In the genomic region with DNA sequence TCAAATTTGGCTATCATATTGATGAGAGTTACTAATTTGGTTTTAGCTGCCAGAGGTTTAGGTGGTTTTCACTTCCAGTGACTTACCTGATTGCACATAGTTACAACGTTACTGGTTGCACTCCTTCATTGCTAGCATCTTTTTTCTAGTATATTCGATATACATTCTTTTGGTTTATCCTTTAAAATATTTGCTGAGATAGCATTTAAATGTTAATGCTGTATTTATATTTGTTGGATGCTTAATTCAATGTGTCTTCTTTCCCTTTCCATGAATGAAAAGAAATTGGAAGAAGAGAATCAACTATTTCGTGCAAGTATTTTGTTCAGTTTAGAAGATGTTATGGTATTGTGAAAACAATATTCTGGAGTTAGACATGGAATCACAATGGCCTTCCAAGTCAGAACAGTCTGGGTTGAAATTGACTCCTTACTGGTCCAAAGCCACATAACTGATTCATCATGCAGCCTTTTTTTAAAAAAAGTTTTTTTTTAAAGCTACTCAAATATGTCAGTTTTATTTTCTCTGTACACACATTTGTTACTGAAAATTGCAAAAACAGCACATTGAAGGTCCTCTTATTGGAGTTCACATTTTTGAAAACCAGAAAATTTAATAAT, we compare ENCODE assay signal across 10 cellular contexts. TPM values are rescaled to one million over a fixed set of nuclear protein-coding genes. Genes with fewer than 3 reads are reported as not detected.
DNase-seq lines count a peak whose midpoint lies in the region; ATAC-seq and TF ChIP-seq lines count a peak whose summit lies in the region.
"Had no signal": no experiment of that assay in that cellular context is flagged by ENCODE, and none has a peak within 500 bp of the region (broad histone marks: within the 10 kb centered on the region; RNA-seq: fewer than 3 reads in every experiment).

No MANE protein-coding gene starts in this region.

- intact Hi-C loops in dorsolateral prefrontal cortex (cut with DNase I), result loop anchor here in 1 of 2 donors (5.0 kb wide), 1 partner anchor 418 kb away; a partner anchor contains a TSS

- H3K36me3 Mint-ChIP-seq in CD8-positive, alpha-beta memory T cell, result peaks cover 0 to 11% (median 0%) of the 10 kb centered on the region in 3 donors
- H3K36me3 Mint-ChIP-seq in nephron (ENCODE audit: low read depth), result peaks cover 32% of the 10 kb centered on the region

- no peak overlapping the region for H3K4me3 ChIP-seq in CD8-positive, alpha-beta memory T cell (ENCODE audit: low read length)
- H3K4me3 ChIP-seq in MG63, result peak overlapping the region; percentile 93
- H3K4me3 ChIP-seq in dorsolateral prefrontal cortex, result peak overlapping the region in 38 of 59 donors; percentile 66 to 97 (median 90)

- POLR2A ChIA-PET in CD8-positive, alpha-beta memory T cell (lab: Charles Lee), result no interaction called here

- CTCF ChIA-PET in CD8-positive, alpha-beta memory T cell (lab: Charles Lee), result no interaction called here

- DNase-seq in CD8-positive, alpha-beta memory T cell, result no peak
- DNase-seq in MG63 (no peak), dorsolateral prefrontal cortex (no peak), OCI-M2 (lab: John Stamatoyannopoulos, UW; ENCODE audit: unreplicated experiment) (no peak), AML-193 (lab: John Stamatoyannopoulos, UW) (no peak), OCI-M1 (lab: John Stamatoyannopoulos, UW) (no peak)
- DNase-seq: activated CD4-positive, alpha-beta memory T cell treated with anti-CD3 and anti-CD28 coated beads for 36 hours; stimulated activated naive CD4-positive, alpha-beta T cell had no signal

- no peaks in the 10 kb centered on the region for H3K9me3 Mint-ChIP-seq in CD8-positive, alpha-beta memory T cell
- H3K9me3 Mint-ChIP-seq in nephron, result no peaks in the 10 kb centered on the region
- H3K9me3 Mint-ChIP-seq: activated CD4-positive, alpha-beta memory T cell treated with anti-CD3 and anti-CD28 coated beads for 36 hours had no signal

- H3K27me3 ChIP-seq in CD8-positive, alpha-beta memory T cell (ENCODE audit: insufficient read depth, low read length, poor library complexity, severe bottlenecking), result no peaks in the 10 kb centered on the region
- no peaks in the 10 kb centered on the region for H3K27me3 ChIP-seq in MG63
- H3K27me3 ChIP-seq in dorsolateral prefrontal cortex, result no peaks in the 10 kb centered on the region

- peaks cover 21 to 51% (median 37%) of the 10 kb centered on the region in 3 donors for H3K4me1 Mint-ChIP-seq in CD8-positive, alpha-beta memory T cell
- peaks cover 52% of the 10 kb centered on the region for H3K4me1 Mint-ChIP-seq in nephron

- H3K36me3 ChIP-seq in CD8-positive, alpha-beta memory T cell (ENCODE audit: insufficient read depth, low read length), result no peaks in the 10 kb centered on the region
- peaks cover 15% of the 10 kb centered on the region for H3K36me3 ChIP-seq in MG63

- no peak for ATAC-seq in GM19455 (IDR thresholded peaks at IDR 0.05; ENCODE audit: unreplicated experiment)

- H3K27ac Mint-ChIP-seq in CD8-positive, alpha-beta memory T cell, result peak overlapping the region in 4 of 8 donors; percentile 9 to 96 (median 36)
- H3K27ac Mint-ChIP-seq in nephron, result peak overlapping the region; percentile 99 to 100 (median 100)
- H3K27ac Mint-ChIP-seq: activated CD4-positive, alpha-beta memory T cell treated with anti-CD3 and anti-CD28 coated beads for 36 hours had no signal

- H3K4me1 ChIP-seq in CD8-positive, alpha-beta memory T cell (ENCODE audit: insufficient read depth, low read length), result peaks cover 10% of the 10 kb centered on the region

- no peak overlapping the region for H3K27ac ChIP-seq in CD8-positive, alpha-beta memory T cell (ENCODE audit: low read depth, low read length)
- H3K27ac ChIP-seq in dorsolateral prefrontal cortex, result peak overlapping the region in 15 of 59 donors; percentile 5 to 98 (median 92)

- no peaks in the 10 kb centered on the region for H3K9me3 ChIP-seq in CD8-positive, alpha-beta memory T cell (ENCODE audit: low read length)
- H3K9me3 ChIP-seq in MG63, result no peaks in the 10 kb centered on the region

- TF ChIP-seq CTCF in dorsolateral prefrontal cortex (IDR thresholded peaks at IDR 0.05 in 54 of 56, conservative IDR thresholded peaks at IDR 0.05 in 2 of 56; ENCODE audit: low read depth in 1 of 56, partially characterized antibody in 56 of 56) (no peak), nephron (IDR thresholded peaks at IDR 0.05; ENCODE audit: unreplicated experiment in 3 of 3) (no peak)

- peak overlapping the region in 4 of 7 donors; percentile 32 to 99 (median 66) for H3K4me3 Mint-ChIP-seq in CD8-positive, alpha-beta memory T cell
- H3K4me3 Mint-ChIP-seq in nephron, result peak overlapping the region; percentile 94 to 99 (median 99)

- peaks cover 0 to 3% of the 10 kb centered on the region in 2 donors for H3K27me3 Mint-ChIP-seq in CD8-positive, alpha-beta memory T cell
- H3K27me3 Mint-ChIP-seq in nephron (ENCODE audit: low read depth), result no peaks in the 10 kb centered on the region
- H3K27me3 Mint-ChIP-seq: activated CD4-positive, alpha-beta memory T cell treated with anti-CD3 and anti-CD28 coated beads for 36 hours had no signal

RNA-seq across cellular contexts. Expression of a gene that starts 2.2 kb away (rescaled TPM):
- total RNA-seq in CD8-positive, alpha-beta memory T cell, result 10 to 100 TPM; 21.9 to 24.1 TPM
- polyA plus RNA-seq in CD8-positive, alpha-beta memory T cell, result 22.9 TPM
- total RNA-seq in MG63 (2014; rRNA removed; shearing (Covaris generic); ENCODE audit: low replicate concordance), result 78.1 and 79.9 TPM in 2 replicates
- total RNA-seq in dorsolateral prefrontal cortex, result 100 to 1,000 TPM in 118 of 120 experiments, 10 to 100 TPM in 2; 96.6 to 238 (median 174) TPM
